Comparison of ENCODE assay signal across 22 cellular contexts in genomic region chr15:68426149-68426548, GRCh38. TPM values are rescaled to one million over a fixed set of nuclear protein-coding genes. Genes with fewer than 3 reads are reported as not detected.
DNase-seq lines count a peak whose midpoint lies in the region; ATAC-seq, FAIRE-seq and TF ChIP-seq lines count a peak whose summit lies in the region.
"Had no signal": no experiment of that assay in that cellular context is flagged by ENCODE, and none has a peak within 500 bp of the region (broad histone marks: within the 10 kb centered on the region; RNA-seq: fewer than 3 reads in every experiment).

No MANE protein-coding gene starts in this region.

- H3K9me3 ChIP-seq in IMR-90 (ENCODE audit: control insufficient read depth, insufficient read depth, low read length), result no peaks in the 10 kb centered on the region
- no peaks in the 10 kb centered on the region for H3K9me3 ChIP-seq in kidney (ENCODE audit: control insufficient read depth in 1 of 2, low read length in 2 of 2)
- H3K9me3 ChIP-seq in suprapubic skin, result no peaks in the 10 kb centered on the region
- no peaks in the 10 kb centered on the region for H3K9me3 ChIP-seq in SK-N-SH
- no peaks in the 10 kb centered on the region for H3K9me3 ChIP-seq in esophagus squamous epithelium
- H3K9me3 ChIP-seq: BLaER1 treated with 17β-estradiol and CSF1 and Interleukin-3, amounts not matched to agents 10 nM and 100 nM had no signal

- H3K4me2 ChIP-seq in IMR-90 (ENCODE audit: low read depth, low read length) (no peak overlapping the region), SK-N-SH (no peak overlapping the region)
- H3K4me2 ChIP-seq: PC-9 had no signal

- H3K56ac ChIP-seq in IMR-90 (ENCODE audit: extremely low read depth, insufficient read depth, low read length), result no peak overlapping the region

- TF ChIP-seq CTCF in IMR-90 (conservative IDR thresholded peaks at IDR 0.05; ENCODE audit: low read depth, low read length) (no peak), kidney (IDR thresholded peaks at IDR 0.05; ENCODE audit: borderline replicate concordance, extremely low read depth, insufficient read depth) (no peak), suprapubic skin (IDR thresholded peaks at IDR 0.05) (no peak), SK-N-SH (IDR thresholded peaks at IDR 0.05) (no peak), esophagus squamous epithelium (IDR thresholded peaks at IDR 0.05) (no peak), GM20000 (IDR thresholded peaks at IDR 0.05; ENCODE audit: extremely low read depth, missing control alignments) (no peak)

- WGBS in IMR-90 (ENCODE audit: extremely low coverage in 2 of 2, insufficient read length in 1 of 2), 2 experiments, result 88% methylated on average over 5 of the region's 7 CpGs; no CpG with 5 or more reads in 1 of the 2 experiments
- 89% methylated on average over 7 of the region's 7 CpGs for WGBS in suprapubic skin
- WGBS in SK-N-SH (ENCODE audit: low lambda C conversion rate), result 84% methylated on average over 7 of the region's 7 CpGs
- WGBS in esophagus squamous epithelium, 2 donors, result 89 to 92% methylated on average over 6 of the region's 7 CpGs

- peaks cover 20% of the 10 kb centered on the region for H3K4me1 ChIP-seq in IMR-90 (ENCODE audit: control insufficient read depth, insufficient read depth, low read length)
- H3K4me1 ChIP-seq in kidney (ENCODE audit: control insufficient read depth in 1 of 2, insufficient read depth in 1 of 2, low read depth in 1 of 2, low read length in 2 of 2), result no peaks in the 10 kb centered on the region
- peaks cover 5% of the 10 kb centered on the region for H3K4me1 ChIP-seq in suprapubic skin
- H3K4me1 ChIP-seq in SK-N-SH (ENCODE audit: control insufficient read depth in 1 of 2, insufficient read depth in 2 of 2, low read depth in 1 of 2, low read length in 1 of 2), result peaks cover 0 to under 1% of the 10 kb centered on the region in 2 experiments; a peak in 1 of 4 replicates
- peaks cover under 1 to 6% (median 4%) of the 10 kb centered on the region in 3 donors for H3K4me1 ChIP-seq in esophagus squamous epithelium

- peak overlapping the region; percentile 64 for H2AK5ac ChIP-seq in IMR-90 (ENCODE audit: low read depth, low read length)

- H3K79me2 ChIP-seq in SK-N-SH (ENCODE audit: insufficient read depth), result no peaks in the 10 kb centered on the region; the same call in 1 of the 2 replicates

- H2BK20ac ChIP-seq in IMR-90 (ENCODE audit: low read depth, low read length), result no peak overlapping the region

- no peak overlapping the region for H2BK120ac ChIP-seq in IMR-90 (ENCODE audit: low read depth, low read length)

- intact Hi-C loops in IMR-90 (cut with micrococcal nuclease) (no loop called here), kidney (cut with DNase I) (no loop called here), esophagus squamous epithelium (cut with DNase I) (no loop called here)

- TF ChIP-seq POLR2A in IMR-90 (IDR thresholded peaks at IDR 0.05; ENCODE audit: low read depth, low read length) (no peak), suprapubic skin (IDR thresholded peaks at IDR 0.05) (no peak), GM12892 (IDR thresholded peaks at IDR 0.05; ENCODE audit: low read depth, low read length) (no peak), esophagus squamous epithelium (IDR thresholded peaks at IDR 0.05) (no peak)

- in situ Hi-C loops in IMR-90 (cut with MboI; ENCODE audit: low sequenced_read_pairs), result no loop called here

- CTCF ChIA-PET in IMR-90 (lab: Yijun Ruan, JAX) (no interaction called here), SK-N-SH (lab: Yijun Ruan, JAX) (interaction anchor here (0.6 to 1.0 kb wide), 2 partner anchors 70 to 173 kb away, joined by 3 read pairs; no protein-coding TSS in a partner anchor)

- no peak for TF ChIP-seq RAD21 in IMR-90 (IDR thresholded peaks at IDR 0.05; ENCODE audit: low read length)
- TF ChIP-seq RAD21 in SK-N-SH (IDR thresholded peaks at IDR 0.05; ENCODE audit: low read length), result no peak

- peaks cover 33% of the 10 kb centered on the region; the same call in 1 of the 2 replicates for H4K20me1 ChIP-seq in IMR-90 (ENCODE audit: insufficient read depth, low read length)
- no peaks in the 10 kb centered on the region for H4K20me1 ChIP-seq in SK-N-SH (ENCODE audit: insufficient read depth)

- H2AFZ ChIP-seq in IMR-90 (replicated peaks; ENCODE audit: low read length, poor library complexity) (no peak overlapping the region), SK-N-SH (ENCODE audit: low read depth) (no peak overlapping the region)
- H2AFZ ChIP-seq: PC-9 had no signal

- H3K9me2 ChIP-seq in SK-N-SH, result no peaks in the 10 kb centered on the region

- no peak overlapping the region for H3K23ac ChIP-seq in IMR-90 (ENCODE audit: low read depth, low read length)

- dilution Hi-C loops in IMR-90 (cut with HindIII; ENCODE audit: low sequenced_read_pairs, unreplicated experiment), result no loop called here

- H2BK5ac ChIP-seq in IMR-90 (ENCODE audit: low read depth, low read length, poor library complexity, severe bottlenecking), result no peak overlapping the region

- H3F3A ChIP-seq in SK-N-SH (replicated peaks; ENCODE audit: insufficient read depth), result no peaks in the 10 kb centered on the region

- H3K4me3 ChIP-seq in IMR-90 (ENCODE audit: insufficient read depth, low read depth, low read length), result no peak overlapping the region
- H3K4me3 ChIP-seq in kidney (ENCODE audit: low read length in 2 of 2), result no peak overlapping the region
- H3K4me3 ChIP-seq in suprapubic skin, result no peak overlapping the region
- no peak overlapping the region for H3K4me3 ChIP-seq in SK-N-SH (ENCODE audit: low read depth in 2 of 2, low read length in 1 of 2)
- H3K4me3 ChIP-seq in esophagus squamous epithelium, result no peak overlapping the region
- H3K4me3 ChIP-seq: BLaER1 treated with 17β-estradiol and CSF1 and Interleukin-3, amounts not matched to agents 10 nM and 100 nM; PC-9; SK-N-MC had no signal

- H2BK15ac ChIP-seq in IMR-90 (ENCODE audit: low read depth, low read length), result no peak overlapping the region

- no peak overlapping the region for H3K14ac ChIP-seq in IMR-90 (replicated peaks; ENCODE audit: low read depth, low read length)

- H3K18ac ChIP-seq in IMR-90 (ENCODE audit: low read depth, low read length), result no peak overlapping the region

- H3K9ac ChIP-seq in IMR-90 (ENCODE audit: low read depth, low read length), result no peak overlapping the region
- H3K9ac ChIP-seq in kidney (ENCODE audit: low read length in 2 of 2), result no peak overlapping the region
- no peak overlapping the region for H3K9ac ChIP-seq in SK-N-SH
- H3K9ac ChIP-seq: BLaER1 treated with 17β-estradiol and CSF1 and Interleukin-3, amounts not matched to agents 10 nM and 100 nM had no signal

- peaks cover 24% of the 10 kb centered on the region for H3K9me1 ChIP-seq in IMR-90 (ENCODE audit: insufficient read depth, low read length)

- no peak for ATAC-seq in IMR-90 (ENCODE audit: low read depth)

- FAIRE-seq in kidney (lab: Jason Lieb, UNC) (no peak), GM12892 (lab: Jason Lieb, UNC) (no peak)
- FAIRE-seq: G401.6 had no signal

- no peaks in the 10 kb centered on the region for H3K36me3 ChIP-seq in IMR-90 (ENCODE audit: control insufficient read depth, insufficient read depth, low read length)
- H3K36me3 ChIP-seq in kidney (ENCODE audit: control insufficient read depth in 1 of 2, insufficient read depth in 2 of 2, low read length in 2 of 2), result no peaks in the 10 kb centered on the region
- H3K36me3 ChIP-seq in suprapubic skin, result no peaks in the 10 kb centered on the region
- H3K36me3 ChIP-seq in SK-N-SH (replicated peaks in 1 of 2; ENCODE audit: control insufficient read depth in 1 of 2, insufficient read depth in 2 of 2, low read length in 1 of 2), result no peaks in the 10 kb centered on the region
- H3K36me3 ChIP-seq in esophagus squamous epithelium, result no peaks in the 10 kb centered on the region
- H3K36me3 ChIP-seq: BLaER1 treated with 17β-estradiol and CSF1 and Interleukin-3, amounts not matched to agents 10 nM and 100 nM had no signal

- no peak overlapping the region; the same call in 1 of the 2 replicates for H3K4ac ChIP-seq in IMR-90 (ENCODE audit: low read depth, low read length)

- H4K8ac ChIP-seq in IMR-90 (ENCODE audit: low read depth in 2 of 2, low read length in 2 of 2), result no peak overlapping the region

- TF ChIP-seq EP300 in suprapubic skin (IDR thresholded peaks at IDR 0.05) (no peak), SK-N-SH (IDR thresholded peaks at IDR 0.05; ENCODE audit: borderline replicate concordance in 1 of 2, low read depth in 1 of 2, low read length in 1 of 2) (no peak)

- no peak overlapping the region for H4K5ac ChIP-seq in IMR-90 (ENCODE audit: low read depth, low read length)

- H3K27me3 ChIP-seq in IMR-90 (ENCODE audit: control insufficient read depth, insufficient read depth, low read length), result peaks cover 5% of the 10 kb centered on the region
- H3K27me3 ChIP-seq in suprapubic skin, result peaks cover 9% of the 10 kb centered on the region
- H3K27me3 ChIP-seq in SK-N-SH (ENCODE audit: insufficient read depth), result no peaks in the 10 kb centered on the region
- H3K27me3 ChIP-seq in esophagus squamous epithelium, result peaks cover 0 to 36% (median 5%) of the 10 kb centered on the region in 4 donors

- DNase-seq in IMR-90 (no peak), kidney (peak; percentile 49), suprapubic skin (ENCODE audit: low spot score in 2 of 2) (no peak), GM12892 (ENCODE audit: insufficient read length) (no peak), SK-N-SH (no peak), esophagus squamous epithelium (lab: John Stamatoyannopoulos, UW) (no peak), GM20000 (ENCODE audit: low spot score) (no peak)
- DNase-seq: ACHN; Calu3; CD8-positive, alpha-beta memory T cell; Karpas-422; NCI-H1436; NCI-H187 treated with DMSO at 0.1 percent for 48 hours; NCI-H2107; NCI-H510A; NCI-H748 treated with DMSO at 0.1 percent for 48 hours; PC-9; RPMI8226; SHP77 treated with DMSO at 0.1 percent for 48 hours had no signal

- POLR2A ChIA-PET in IMR-90 (lab: Charles Lee; ENCODE audit: unreplicated experiment) (no interaction called here), SK-N-SH (lab: Yijun Ruan, JAX) (no interaction called here)

- H3K27ac ChIP-seq in IMR-90 (ENCODE audit: insufficient read depth, low read length) (no peak overlapping the region), kidney (ENCODE audit: low read depth in 2 of 2, low read length in 2 of 2) (no peak overlapping the region), suprapubic skin (peak overlapping the region; percentile 6), SK-N-SH (ENCODE audit: low read depth in 2 of 2, low read length in 1 of 2) (no peak overlapping the region), esophagus squamous epithelium (no peak overlapping the region)
- H3K27ac ChIP-seq: BLaER1 treated with 17β-estradiol and CSF1 and Interleukin-3, amounts not matched to agents 10 nM and 100 nM; PC-9; SK-N-MC had no signal

- no peak overlapping the region for H4K91ac ChIP-seq in IMR-90 (ENCODE audit: insufficient read depth, low read depth, low read length)

- no peak overlapping the region for H2AK9ac ChIP-seq in IMR-90 (replicated peaks; ENCODE audit: low read depth, low read length, poor library complexity)

- no TSS peak for BruUV-seq in IMR-90 (replicated peaks; lab: Mats Ljungman, UMichigan)

- peaks cover 4 to 80% of the 10 kb centered on the region in 2 experiments; a peak in 3 of 4 replicates for H3K79me1 ChIP-seq in IMR-90 (ENCODE audit: low read depth in 1 of 2, low read length in 2 of 2)

RNA-seq across cellular contexts. Expression of gene ITGA11, which starts 5.8 kb away (rescaled TPM):
- total RNA-seq in IMR-90 (2012; rRNA removed) (2.5 and 4.1 TPM in 2 replicates), kidney (11.1 TPM), suprapubic skin (1 to 10 TPM in 3 of 4 donors, under 1 TPM in 1; 0.83 to 3.6 (median 2.0) TPM), esophagus squamous epithelium (1 to 10 TPM in 2 of 4 donors, under 1 TPM in 2; 0.19 to 2.9 (median 0.81) TPM)
- polyA plus RNA-seq in IMR-90 (2012; rRNA removed) (5.6 and 6.6 TPM in 2 replicates), kidney (ENCODE audit: insufficient read depth, low read depth, low replicate concordance) (3.4 TPM), SK-N-SH (2012; rRNA removed) (0.49 and 0.52 TPM in 2 replicates)
- 3.0 and 5.8 TPM in 2 replicates for polyA plus RNA-seq in IMR-90 (2012; cell fraction: cytosol; rRNA removed)
- 6.2 and 6.6 TPM in 2 replicates for polyA plus RNA-seq in IMR-90 (2012; cell fraction: nucleus; rRNA removed; ENCODE audit: low replicate concordance)
- polyA plus RNA-seq in GM12892 (2012; ENCODE audit: missing spikeins), result 0.36 TPM
- polyA plus RNA-seq in SK-N-SH (2012; cell fraction: cytosol; rRNA removed), result 0.29 and 0.53 TPM in 2 replicates
- polyA plus RNA-seq in SK-N-SH (2012; cell fraction: nucleus; rRNA removed), result 1.0 and 1.1 TPM in 2 replicates
- total RNA-seq: Calu3; CD8-positive, alpha-beta memory T cell had no signal
- polyA plus RNA-seq: CD8-positive, alpha-beta memory T cell had no signal
